In the genomic region with DNA sequence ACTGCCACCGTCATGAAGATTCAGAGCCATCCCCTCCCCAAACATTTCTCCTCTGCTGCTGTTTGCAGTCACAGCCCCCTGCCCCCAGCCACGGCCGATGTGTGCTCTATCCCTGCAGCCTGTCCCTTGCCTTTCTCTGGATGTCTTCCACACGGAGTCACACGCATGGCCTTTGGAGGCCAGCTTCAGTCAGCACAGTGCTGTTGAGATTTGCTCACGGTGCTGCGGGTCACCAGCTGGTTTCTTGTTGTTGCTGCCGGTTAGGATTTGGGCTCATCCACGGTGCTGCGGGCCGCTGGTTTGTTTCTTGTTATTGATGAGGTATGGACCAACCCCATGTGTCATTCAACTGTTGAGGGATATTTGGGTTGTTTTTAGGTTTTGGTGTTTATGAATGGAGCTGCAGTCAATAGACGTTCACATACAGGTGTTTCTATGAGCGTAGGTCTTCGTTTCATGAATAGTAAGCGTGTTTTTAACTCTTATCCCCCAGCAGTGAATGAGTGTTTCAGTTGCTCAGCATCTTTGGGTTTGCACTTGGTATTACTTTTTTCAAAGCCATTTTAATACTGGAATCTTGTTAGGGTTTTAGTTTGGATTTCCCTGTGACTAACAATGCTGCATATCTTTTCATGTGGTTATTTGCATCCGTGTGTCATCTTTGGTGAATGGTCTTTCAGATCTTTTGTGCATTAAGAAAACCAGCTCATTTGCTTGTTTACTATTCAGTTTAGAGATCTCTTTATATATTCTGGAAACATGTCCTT, we compare ENCODE assay signal across 12 cellular contexts. TPM values are rescaled to one million over a fixed set of nuclear protein-coding genes. Genes with fewer than 3 reads are reported as not detected.
DNase-seq lines count a peak whose midpoint lies in the region; ATAC-seq and TF ChIP-seq lines count a peak whose summit lies in the region.
"Had no signal": no experiment of that assay in that cellular context is flagged by ENCODE, and none has a peak within 500 bp of the region (broad histone marks: within the 10 kb centered on the region; RNA-seq: fewer than 3 reads in every experiment).

No MANE protein-coding gene starts in this region.

- H3K27me3 ChIP-seq in Loucy (ENCODE audit: insufficient read depth, low read length, poor library complexity, severe bottlenecking) (no peaks in the 10 kb centered on the region), osteoblast (ENCODE audit: insufficient read depth, low read length) (no peaks in the 10 kb centered on the region)
- H3K27me3 ChIP-seq: breast epithelium had no signal

- H3K27ac ChIP-seq in osteoblast (ENCODE audit: low read depth, low read length) = peak overlapping the region; percentile 100
- H3K27ac ChIP-seq: breast epithelium had no signal

- no peaks in the 10 kb centered on the region for H3K36me3 ChIP-seq in Loucy (ENCODE audit: insufficient read depth, low read length)
- H3K36me3 ChIP-seq in osteoblast (ENCODE audit: insufficient read depth, low read length) = peaks cover 52% of the 10 kb centered on the region
- H3K36me3 ChIP-seq: breast epithelium had no signal

- H3K36me3 Mint-ChIP-seq in activated naive CD8-positive, alpha-beta T cell treated with anti-CD3 and anti-CD28 coated beads for 36 hours = peaks cover 71% of the 10 kb centered on the region

- DNase-seq in EH (ENCODE audit: low read depth) (peak; percentile 63), osteoblast (ENCODE audit: insufficient read length, low spot score, missing footprints) (peak; percentile 95), putamen (ENCODE audit: low spot score) (no peak), NCI-H510A treated with DMSO at 0.1 percent for 48 hours (lab: John Stamatoyannopoulos, UW) (no peak)
- no peak for DNase-seq in activated naive CD8-positive, alpha-beta T cell treated with anti-CD3 and anti-CD28 coated beads for 36 hours
- DNase-seq: GDM1, midbrain, NCI-H524 treated with DMSO at 0.1 percent for 48 hours had no signal

- H2AFZ ChIP-seq in Loucy (ENCODE audit: low read length) (no peak overlapping the region), osteoblast (ENCODE audit: low read length) (no peak overlapping the region)

- no peak for TF ChIP-seq CTCF in Loucy (conservative IDR thresholded peaks at IDR 0.05; ENCODE audit: low read length)
- no peak for TF ChIP-seq CTCF in osteoblast (IDR thresholded peaks at IDR 0.05; ENCODE audit: extremely low read depth, low read depth, low read length)

- H3K9me3 Mint-ChIP-seq in activated naive CD8-positive, alpha-beta T cell treated with anti-CD3 and anti-CD28 coated beads for 36 hours = peaks cover 22% of the 10 kb centered on the region

- H3K4me1 ChIP-seq in Loucy (ENCODE audit: insufficient read depth, low read length, poor library complexity, severe bottlenecking) (peaks cover 52% of the 10 kb centered on the region), osteoblast (ENCODE audit: insufficient read depth, low read length) (peaks cover 43% of the 10 kb centered on the region)
- H3K4me1 ChIP-seq: breast epithelium had no signal

- peak overlapping the region; percentile 57 for H3K4me3 Mint-ChIP-seq in activated naive CD8-positive, alpha-beta T cell treated with anti-CD3 and anti-CD28 coated beads for 36 hours

- no peak overlapping the region for H3K9ac ChIP-seq in Loucy (ENCODE audit: low read depth, low read length, poor library complexity, severe bottlenecking)

- H3K9me3 ChIP-seq in Loucy (ENCODE audit: insufficient read depth, low read depth, low read length) = peaks cover 6% of the 10 kb centered on the region; the same call in 1 of the 2 replicates
- no peaks in the 10 kb centered on the region for H3K9me3 ChIP-seq in osteoblast (ENCODE audit: low read depth, low read length)

- H3F3A ChIP-seq in Loucy (ENCODE audit: low read depth) = no peaks in the 10 kb centered on the region

- H3K4me1 Mint-ChIP-seq in activated naive CD8-positive, alpha-beta T cell treated with anti-CD3 and anti-CD28 coated beads for 36 hours = peaks cover 81% of the 10 kb centered on the region

- H3K79me2 ChIP-seq in Loucy (ENCODE audit: insufficient read depth, low read length) = no peaks in the 10 kb centered on the region
- H3K79me2 ChIP-seq in osteoblast (ENCODE audit: insufficient read depth, low read length) = peaks cover 66% of the 10 kb centered on the region

- H3K27ac Mint-ChIP-seq in activated naive CD8-positive, alpha-beta T cell treated with anti-CD3 and anti-CD28 coated beads for 36 hours = peak overlapping the region; percentile 99

- no peaks in the 10 kb centered on the region for H4K20me1 ChIP-seq in Loucy (ENCODE audit: insufficient read depth, low read length, poor library complexity, severe bottlenecking)
- no peaks in the 10 kb centered on the region for H4K20me1 ChIP-seq in osteoblast (ENCODE audit: insufficient read depth, low read length)

- ATAC-seq in HG03095 (IDR thresholded peaks at IDR 0.05; ENCODE audit: unreplicated experiment) (no peak), GM18858 (IDR thresholded peaks at IDR 0.05; ENCODE audit: unreplicated experiment) (no peak)

- H3K9me2 ChIP-seq in Loucy (replicated peaks; ENCODE audit: low read depth, low read length) = no peaks in the 10 kb centered on the region

- no peak overlapping the region for H3K4me3 ChIP-seq in Loucy (ENCODE audit: low read length, poor library complexity, severe bottlenecking)
- H3K4me3 ChIP-seq in osteoblast (ENCODE audit: insufficient read depth, low read length) = no peak overlapping the region
- H3K4me3 ChIP-seq: breast epithelium had no signal

- H3K4me2 ChIP-seq in Loucy (ENCODE audit: low read depth, low read length, poor library complexity, severe bottlenecking) (peak overlapping the region; percentile 13), osteoblast (ENCODE audit: insufficient read depth, low read length) (no peak overlapping the region)

- H3K27me3 Mint-ChIP-seq in activated naive CD8-positive, alpha-beta T cell treated with anti-CD3 and anti-CD28 coated beads for 36 hours = no peaks in the 10 kb centered on the region

RNA-seq across cellular contexts. Expression of gene AHRR, which starts 57.6 kb away (rescaled TPM):
- total RNA-seq in activated naive CD8-positive, alpha-beta T cell treated with anti-CD3 and anti-CD28 coated beads for 36 hours = 10 to 100 TPM; 24.0 to 26.6 TPM
- total RNA-seq in osteoblast = 52.2 and 54.6 TPM in 2 replicates

Comparison
In these comparisons a context has a peak if more than half of its experiments do, and no peak if none do; other contexts are left out.
1. DNase-seq: peak in EH (single experiment) and osteoblast (single experiment); none in activated naive CD8-positive, alpha-beta T cell treated with anti-CD3 and anti-CD28 coated beads for 36 hours (single experiment), putamen (single experiment) and NCI-H510A treated with DMSO at 0.1 percent for 48 hours (single experiment).